In genomic region chr17:68247445-68248198, GRCh38 we compare ENCODE assay signal across 8 cellular contexts.
DNase-seq lines count a peak whose midpoint lies in the region; ATAC-seq lines count a peak whose summit lies in the region.

A gene with protein sequence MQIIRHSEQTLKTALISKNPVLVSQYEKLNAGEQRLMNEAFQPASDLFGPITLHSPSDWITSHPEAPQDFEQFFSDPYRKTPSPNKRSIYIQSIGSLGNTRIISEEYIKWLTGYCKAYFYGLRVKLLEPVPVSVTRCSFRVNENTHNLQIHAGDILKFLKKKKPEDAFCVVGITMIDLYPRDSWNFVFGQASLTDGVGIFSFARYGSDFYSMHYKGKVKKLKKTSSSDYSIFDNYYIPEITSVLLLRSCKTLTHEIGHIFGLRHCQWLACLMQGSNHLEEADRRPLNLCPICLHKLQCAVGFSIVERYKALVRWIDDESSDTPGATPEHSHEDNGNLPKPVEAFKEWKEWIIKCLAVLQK (plus strand): TSS chr17:68248043. CDS start chr17:68250188, 2,145 bp downstream.

- peak within 1 kb of the TSS; percentile 98 to 99 for H3K27ac Mint-ChIP-seq in effector memory CD8-positive, alpha-beta T cell
- peak within 1 kb of the TSS; percentile 99 for H3K27ac Mint-ChIP-seq in memory B cell

- H3K27me3 Mint-ChIP-seq in effector memory CD8-positive, alpha-beta T cell = no peaks in the 10 kb centered on the region
- H3K27me3 Mint-ChIP-seq in memory B cell = no peaks in the 10 kb centered on the region

- peak; percentile 91 for DNase-seq in COR-L47 (lab: John Stamatoyannopoulos, UW)
- peak in 74 of 76 experiments; percentile 35 to 97 (median 87) for DNase-seq in HUDEP-2 (lab: John Stamatoyannopoulos, UW; ENCODE audit: unreplicated experiment in 76 of 76)
- peak; percentile 79 for DNase-seq in NOMO-1 treated with dmso at 0.1 percent for 144 hours (lab: John Stamatoyannopoulos, UW; ENCODE audit: unreplicated experiment)
- peak; percentile 98 to 99 (median 98) for DNase-seq in activated CD8-positive, alpha-beta memory T cell treated with anti-CD3 and anti-CD28 coated beads for 48 hours (ENCODE audit: low read depth in 2 of 3, low spot score in 2 of 3)
- peak; percentile 97 to 99 (median 98) for DNase-seq in effector memory CD8-positive, alpha-beta T cell
- DNase-seq in memory B cell (ENCODE audit: low spot score in 2 of 2) = peak; percentile 99
- peak; percentile 89 for DNase-seq in stimulated activated CD8-positive, alpha-beta memory T cell treated with anti-CD3 and anti-CD28 coated beads, Interleukin-12 subunit alpha, Interleukin-12 subunit beta, amount 100 ng/mL, for 24 hours (ENCODE audit: extremely low read depth)

- H3K4me3 Mint-ChIP-seq in effector memory CD8-positive, alpha-beta T cell = peak within 1 kb of the TSS; percentile 86 to 88
- peak within 1 kb of the TSS; percentile 95 for H3K4me3 Mint-ChIP-seq in memory B cell

- peaks cover 68% of the 10 kb centered on the region for H3K36me3 Mint-ChIP-seq in effector memory CD8-positive, alpha-beta T cell (ENCODE audit: insufficient read depth)
- H3K36me3 Mint-ChIP-seq in memory B cell = peaks cover 2% of the 10 kb centered on the region

- no peaks in the 10 kb centered on the region for H3K9me3 Mint-ChIP-seq in effector memory CD8-positive, alpha-beta T cell
- no peaks in the 10 kb centered on the region for H3K9me3 Mint-ChIP-seq in memory B cell

- ATAC-seq in GM21390 (IDR thresholded peaks at IDR 0.05; ENCODE audit: unreplicated experiment) (peak; percentile 88), memory B cell (ENCODE audit: low read depth) (peak; percentile 82)
- ATAC-seq in effector memory CD8-positive, alpha-beta T cell (replicated peaks) = peak; percentile 79

- H3K4me1 Mint-ChIP-seq in effector memory CD8-positive, alpha-beta T cell (ENCODE audit: low read depth in 2 of 2) = peaks cover 14 to 27% of the 10 kb centered on the region in 2 donors
- peaks cover 20% of the 10 kb centered on the region for H3K4me1 Mint-ChIP-seq in memory B cell

Comparison
In these comparisons a context has a peak if more than half of its experiments do, and no peak if none do; other contexts are left out.
1. Peak in every context shown above with its lines: DNase-seq and ATAC-seq.